Comparison of ENCODE assay signal across 8 cellular contexts in the genomic region with DNA sequence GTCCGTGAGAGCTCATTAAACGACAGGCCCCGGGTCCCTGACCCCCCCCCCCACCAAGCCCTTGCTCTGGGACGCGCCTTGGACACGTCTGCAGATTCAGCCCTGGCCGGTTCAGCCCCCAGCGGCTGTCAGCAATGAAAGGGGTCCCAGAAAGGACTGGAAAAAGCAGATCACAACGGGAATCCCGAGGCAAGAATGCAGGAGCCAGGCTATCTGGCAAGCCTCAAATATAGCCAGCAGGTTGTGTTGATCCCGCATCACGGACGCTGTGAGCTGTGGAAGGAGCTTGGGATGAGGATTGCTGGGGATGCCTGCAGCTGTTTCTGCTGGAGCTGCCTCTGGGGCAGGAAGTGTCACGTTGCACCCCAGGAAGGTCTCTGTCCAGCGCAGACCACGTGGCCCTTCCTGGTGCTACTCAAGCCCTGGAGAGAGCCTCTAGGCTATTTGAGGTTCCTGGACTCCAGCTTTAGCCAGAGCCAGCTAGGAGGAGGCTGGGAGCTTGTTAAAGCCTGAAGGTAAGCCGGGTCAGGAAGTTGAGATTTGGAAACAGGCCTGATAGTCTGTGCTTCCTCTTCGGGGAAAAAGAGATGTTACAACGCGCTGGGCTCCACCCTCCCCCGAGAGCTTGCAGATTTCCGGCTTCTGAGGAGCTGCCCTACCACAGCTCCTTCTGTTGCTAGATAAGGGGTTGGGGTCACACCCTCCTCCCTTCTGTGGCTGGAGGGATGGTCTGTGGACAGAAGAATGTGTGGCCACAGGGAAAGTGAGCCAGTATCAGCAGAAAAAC. TPM values are rescaled to one million over a fixed set of nuclear protein-coding genes. Genes with fewer than 3 reads are reported as not detected.
A peak's percentile ranks its signal among the peaks of the same experiment; 100 is the strongest.
DNase-seq lines count a peak whose midpoint lies in the region; ATAC-seq and TF ChIP-seq lines count a peak whose summit lies in the region.

No MANE protein-coding gene starts in this region.

- peaks cover 10% of the 10 kb centered on the region for H3K36me3 Mint-ChIP-seq in dendritic cell treated with granulocyte-macrophage colony-stimulating factor and Interleukin-4, amounts not matched to agents 40 ng/mL and 50 ng/mL, for 4 days (ENCODE audit: low read depth)

- DNase-seq in GM06990 (ENCODE audit: extremely low read depth, insufficient read length) (peak; percentile 48), mucosa of descending colon (peak; percentile 28 to 74 (median 38)), upper lobe of right lung (peak; percentile 78), NCI-H774 (lab: John Stamatoyannopoulos, UW) (no peak), NCI-H128 (lab: John Stamatoyannopoulos, UW; ENCODE audit: unreplicated experiment) (no peak)

- H3K9me3 Mint-ChIP-seq in dendritic cell treated with granulocyte-macrophage colony-stimulating factor and Interleukin-4, amounts not matched to agents 40 ng/mL and 50 ng/mL, for 4 days: peaks cover 9% of the 10 kb centered on the region

- peak; percentile 55 for ATAC-seq in SK-N-SH treated with all-trans-retinoic acid at 6 μM for 48 hours
- peak; percentile 77 for ATAC-seq in mucosa of descending colon
- ATAC-seq in upper lobe of right lung: peak; percentile 89
- ATAC-seq in HG03457 (IDR thresholded peaks at IDR 0.05; ENCODE audit: unreplicated experiment): no peak

- no peak overlapping the region for H3K4me3 ChIP-seq in GM06990 (replicated peaks; ENCODE audit: low read depth, low read length)
- no peak overlapping the region for H3K4me3 ChIP-seq in mucosa of descending colon
- H3K4me3 ChIP-seq in upper lobe of right lung: peak overlapping the region; percentile 16

- peaks cover under 1% of the 10 kb centered on the region for H3K27me3 Mint-ChIP-seq in dendritic cell treated with granulocyte-macrophage colony-stimulating factor and Interleukin-4, amounts not matched to agents 40 ng/mL and 50 ng/mL, for 4 days

- peak overlapping the region; percentile 72 for H3K4me3 Mint-ChIP-seq in dendritic cell treated with granulocyte-macrophage colony-stimulating factor and Interleukin-4, amounts not matched to agents 40 ng/mL and 50 ng/mL, for 4 days

- H3K27me3 ChIP-seq in GM06990 (replicated peaks; ENCODE audit: control insufficient read depth, insufficient read depth, low read length) (no peaks in the 10 kb centered on the region), upper lobe of right lung (no peaks in the 10 kb centered on the region)

- H3K4me1 ChIP-seq in mucosa of descending colon (ENCODE audit: low read depth) (no peaks in the 10 kb centered on the region), upper lobe of right lung (peaks cover 14% of the 10 kb centered on the region)

- intact Hi-C loops in dendritic cell treated with granulocyte-macrophage colony-stimulating factor and Interleukin-4, amounts not matched to agents 40 ng/mL and 50 ng/mL, for 4 days (cut with micrococcal nuclease): loop anchor here (2.0 to 5.0 kb wide), 4 partner anchors 20 to 143 kb away; a partner anchor contains a TSS
- intact Hi-C loops in mucosa of descending colon (cut with DNase I, micrococcal nuclease) (no loop called here), upper lobe of right lung (cut with DNase I) (no loop called here)

- no peak for TF ChIP-seq CTCF in GM06990 (IDR thresholded peaks at IDR 0.05; ENCODE audit: insufficient read depth, low read length, poor library complexity, severe bottlenecking)
- TF ChIP-seq CTCF in mucosa of descending colon (IDR thresholded peaks at IDR 0.05): no peak
- TF ChIP-seq CTCF in upper lobe of right lung (IDR thresholded peaks at IDR 0.05): no peak

- H3K36me3 ChIP-seq in GM06990 (ENCODE audit: control insufficient read depth, insufficient read depth, low read length) (no peaks in the 10 kb centered on the region), mucosa of descending colon (ENCODE audit: low read depth) (no peaks in the 10 kb centered on the region), upper lobe of right lung (no peaks in the 10 kb centered on the region)

- H3K4me1 Mint-ChIP-seq in dendritic cell treated with granulocyte-macrophage colony-stimulating factor and Interleukin-4, amounts not matched to agents 40 ng/mL and 50 ng/mL, for 4 days (ENCODE audit: low read depth): peaks cover 72% of the 10 kb centered on the region

- H3K27ac ChIP-seq in upper lobe of right lung: peak overlapping the region; percentile 12

- H3K9me3 ChIP-seq in mucosa of descending colon (no peaks in the 10 kb centered on the region), upper lobe of right lung (no peaks in the 10 kb centered on the region)

- peak overlapping the region; percentile 94 for H3K27ac Mint-ChIP-seq in dendritic cell treated with granulocyte-macrophage colony-stimulating factor and Interleukin-4, amounts not matched to agents 40 ng/mL and 50 ng/mL, for 4 days

TF ChIP-seq in SK-N-SH treated with all-trans-retinoic acid at 6 μM for 48 hours, 23 proteins besides CTCF, POLR2A, EP300 and RAD21:
- TF ChIP-seq ZNF8 (CRISPR knock-in tag; IDR thresholded peaks at IDR 0.05): no peak
- no peak for TF ChIP-seq ZFP3 (CRISPR knock-in tag; IDR thresholded peaks at IDR 0.05)
- TF ChIP-seq TCF4 (CRISPR knock-in tag; IDR thresholded peaks at IDR 0.05; ENCODE audit: borderline replicate concordance): no peak
- TF ChIP-seq, protein P1, sequence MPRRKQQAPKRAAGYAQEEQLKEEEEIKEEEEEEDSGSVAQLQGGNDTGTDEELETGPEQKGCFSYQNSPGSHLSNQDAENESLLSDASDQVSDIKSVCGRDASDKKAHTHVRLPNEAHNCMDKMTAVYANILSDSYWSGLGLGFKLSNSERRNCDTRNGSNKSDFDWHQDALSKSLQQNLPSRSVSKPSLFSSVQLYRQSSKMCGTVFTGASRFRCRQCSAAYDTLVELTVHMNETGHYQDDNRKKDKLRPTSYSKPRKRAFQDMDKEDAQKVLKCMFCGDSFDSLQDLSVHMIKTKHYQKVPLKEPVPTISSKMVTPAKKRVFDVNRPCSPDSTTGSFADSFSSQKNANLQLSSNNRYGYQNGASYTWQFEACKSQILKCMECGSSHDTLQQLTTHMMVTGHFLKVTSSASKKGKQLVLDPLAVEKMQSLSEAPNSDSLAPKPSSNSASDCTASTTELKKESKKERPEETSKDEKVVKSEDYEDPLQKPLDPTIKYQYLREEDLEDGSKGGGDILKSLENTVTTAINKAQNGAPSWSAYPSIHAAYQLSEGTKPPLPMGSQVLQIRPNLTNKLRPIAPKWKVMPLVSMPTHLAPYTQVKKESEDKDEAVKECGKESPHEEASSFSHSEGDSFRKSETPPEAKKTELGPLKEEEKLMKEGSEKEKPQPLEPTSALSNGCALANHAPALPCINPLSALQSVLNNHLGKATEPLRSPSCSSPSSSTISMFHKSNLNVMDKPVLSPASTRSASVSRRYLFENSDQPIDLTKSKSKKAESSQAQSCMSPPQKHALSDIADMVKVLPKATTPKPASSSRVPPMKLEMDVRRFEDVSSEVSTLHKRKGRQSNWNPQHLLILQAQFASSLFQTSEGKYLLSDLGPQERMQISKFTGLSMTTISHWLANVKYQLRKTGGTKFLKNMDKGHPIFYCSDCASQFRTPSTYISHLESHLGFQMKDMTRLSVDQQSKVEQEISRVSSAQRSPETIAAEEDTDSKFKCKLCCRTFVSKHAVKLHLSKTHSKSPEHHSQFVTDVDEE (CRISPR knock-in tag; IDR thresholded peaks at IDR 0.05): no peak
- TF ChIP-seq CSDC2 (CRISPR knock-in tag; IDR thresholded peaks at IDR 0.05): no peak
- no peak for TF ChIP-seq BACH2 (CRISPR knock-in tag; IDR thresholded peaks at IDR 0.05; ENCODE audit: borderline replicate concordance)
- no peak for TF ChIP-seq SNAI2 (CRISPR knock-in tag; IDR thresholded peaks at IDR 0.05)
- no peak for TF ChIP-seq OSR1 (CRISPR knock-in tag; IDR thresholded peaks at IDR 0.05)
- no peak for TF ChIP-seq PPARA (CRISPR knock-in tag; IDR thresholded peaks at IDR 0.05; ENCODE audit: borderline replicate concordance)
- no peak for TF ChIP-seq ARNTL (CRISPR knock-in tag; IDR thresholded peaks at IDR 0.05; ENCODE audit: borderline replicate concordance, low read depth)
- no peak for TF ChIP-seq ISL1 (CRISPR knock-in tag; IDR thresholded peaks at IDR 0.05)

RNA-seq across cellular contexts. Expression of a gene that starts 19.3 kb away (rescaled TPM):
- total RNA-seq in mucosa of descending colon (1 to 10 TPM; 3.3 to 5.5 (median 4.5) TPM), upper lobe of right lung (34.0 TPM)

RNA-seq across cellular contexts. Expression of a gene that starts 36.8 kb away (rescaled TPM):
- total RNA-seq in mucosa of descending colon (under 1 TPM in 2 of 3 donors, not detected in 1; 0.31 to 0.63 TPM), upper lobe of right lung (1.2 TPM)

Comparison
In these comparisons a context has a peak if more than half of its experiments do, and no peak if none do; other contexts are left out.
1. DNase-seq: peak in GM06990 (single experiment), mucosa of descending colon (3 of 3) and upper lobe of right lung (single experiment); none in NCI-H774 (single experiment) and NCI-H128 (single experiment).